ENCODE assay signal across 10 cellular contexts in genomic region chr16:58638148-58639036, GRCh38. TPM values are rescaled to one million over a fixed set of nuclear protein-coding genes. Genes with fewer than 3 reads are reported as not detected.
A peak's percentile ranks its signal among the peaks of the same experiment; 100 is the strongest.
DNase-seq lines count a peak whose midpoint lies in the region; ATAC-seq and TF ChIP-seq lines count a peak whose summit lies in the region.
"Had no signal": no experiment of that assay in that cellular context is flagged by ENCODE, and none has a peak within 500 bp of the region (broad histone marks: within the 10 kb centered on the region; RNA-seq: fewer than 3 reads in every experiment).

No MANE protein-coding gene starts in this region.

- H3K4me3 ChIP-seq in WERI-Rb-1 (ENCODE audit: low read depth, low read length) (no peak overlapping the region), upper lobe of right lung (no peak overlapping the region)

- intact Hi-C loops in activated naive CD4-positive, alpha-beta T cell treated with anti-CD3 and anti-CD28 coated beads for 36 hours (cut with micrococcal nuclease): loop anchor here (10.0 kb wide), 1 partner anchor 634 kb away; the partner anchor contains the start of genes USB1 and ZNF319
- intact Hi-C loops in upper lobe of right lung (cut with DNase I): no loop called here

- CTCF ChIA-PET in activated naive CD4-positive, alpha-beta T cell treated with anti-CD3 and anti-CD28 coated beads for 36 hours (lab: Charles Lee): interaction anchor here (0.6 kb wide), 1 partner anchor 127 kb away, joined by 7 read pairs; no protein-coding TSS in a partner anchor

- H3K4me1 Mint-ChIP-seq in activated naive CD4-positive, alpha-beta T cell treated with anti-CD3 and anti-CD28 coated beads for 36 hours (ENCODE audit: low read depth): no peaks in the 10 kb centered on the region

- H3K27me3 ChIP-seq in WERI-Rb-1 (ENCODE audit: insufficient read depth, low read depth, severe bottlenecking) (no peaks in the 10 kb centered on the region), upper lobe of right lung (no peaks in the 10 kb centered on the region)

- no peaks in the 10 kb centered on the region for H3K27me3 Mint-ChIP-seq in activated naive CD4-positive, alpha-beta T cell treated with anti-CD3 and anti-CD28 coated beads for 36 hours (ENCODE audit: low read depth)

- no peak overlapping the region for H3K27ac Mint-ChIP-seq in activated naive CD4-positive, alpha-beta T cell treated with anti-CD3 and anti-CD28 coated beads for 36 hours

- H3K36me3 Mint-ChIP-seq in activated naive CD4-positive, alpha-beta T cell treated with anti-CD3 and anti-CD28 coated beads for 36 hours (ENCODE audit: low read depth): no peaks in the 10 kb centered on the region

- no peaks in the 10 kb centered on the region for H3K9me3 Mint-ChIP-seq in activated naive CD4-positive, alpha-beta T cell treated with anti-CD3 and anti-CD28 coated beads for 36 hours

- TF ChIP-seq CTCF in WERI-Rb-1 (IDR thresholded peaks at IDR 0.05; ENCODE audit: low read depth, low read length) (peak; percentile 44; the same call in 1 of the 2 replicates), upper lobe of right lung (IDR thresholded peaks at IDR 0.05) (peak; percentile 9)

- H3K36me3 ChIP-seq in WERI-Rb-1: no peaks in the 10 kb centered on the region
- H3K36me3 ChIP-seq in upper lobe of right lung: no peaks in the 10 kb centered on the region

- ATAC-seq in upper lobe of right lung (peak; percentile 62), GM18873 (IDR thresholded peaks at IDR 0.05; ENCODE audit: low FRiP score, unreplicated experiment) (no peak), HG02623 (IDR thresholded peaks at IDR 0.05; ENCODE audit: unreplicated experiment) (no peak), GM19351 (IDR thresholded peaks at IDR 0.05; ENCODE audit: unreplicated experiment) (no peak)

- H3K9me3 ChIP-seq in WERI-Rb-1 (ENCODE audit: severe bottlenecking): no peaks in the 10 kb centered on the region
- no peaks in the 10 kb centered on the region for H3K9me3 ChIP-seq in upper lobe of right lung

- no peak overlapping the region for H3K4me3 Mint-ChIP-seq in activated naive CD4-positive, alpha-beta T cell treated with anti-CD3 and anti-CD28 coated beads for 36 hours

- no peaks in the 10 kb centered on the region for H3K4me1 ChIP-seq in upper lobe of right lung

- no peak overlapping the region for H3K27ac ChIP-seq in WERI-Rb-1
- no peak overlapping the region for H3K27ac ChIP-seq in upper lobe of right lung
- H3K27ac ChIP-seq: HL-60 had no signal

- DNase-seq in activated naive CD4-positive, alpha-beta T cell treated with anti-CD3 and anti-CD28 coated beads for 36 hours: peak; percentile 14
- DNase-seq in activated naive CD4-positive, alpha-beta T cell treated with Interleukin-2 at 50 U/mL for 16 hours: no peak
- DNase-seq in WERI-Rb-1 (peak; percentile 42), hepatic stellate cell (ENCODE audit: low spot score) (peak; percentile 78), upper lobe of right lung (no peak)
- DNase-seq: activated CD8-positive, alpha-beta memory T cell treated with anti-CD3 and anti-CD28 coated beads, Interleukin-2, amount 50 U/mL, for 4 hours had no signal

RNA-seq across cellular contexts. Expression of gene CNOT1, which starts 8.8 kb away (rescaled TPM):
- 100 to 1,000 TPM; 283 to 287 TPM for total RNA-seq in activated naive CD4-positive, alpha-beta T cell treated with anti-CD3 and anti-CD28 coated beads for 36 hours
- 140 TPM for total RNA-seq in upper lobe of right lung

RNA-seq across cellular contexts. Expression of gene SLC38A7, which starts 46.2 kb away (rescaled TPM):
- total RNA-seq in activated naive CD4-positive, alpha-beta T cell treated with anti-CD3 and anti-CD28 coated beads for 36 hours: 1 to 10 TPM; 4.3 to 4.6 TPM
- total RNA-seq in upper lobe of right lung: 24.1 TPM

Comparison
In these comparisons a context has a peak if more than half of its experiments do, and no peak if none do; other contexts are left out.
1. DNase-seq: peak in activated naive CD4-positive, alpha-beta T cell treated with anti-CD3 and anti-CD28 coated beads for 36 hours (single experiment), WERI-Rb-1 (single experiment) and hepatic stellate cell (single experiment); none in activated naive CD4-positive, alpha-beta T cell treated with Interleukin-2 at 50 U/mL for 16 hours (single experiment) and upper lobe of right lung (single experiment).